ENCODE assay signal across 20 cellular contexts in genomic region chr2:117930775-117931174, GRCh38.
DNase-seq lines count a peak whose midpoint lies in the region; ATAC-seq lines count a peak whose summit lies in the region.
"Had no signal": no experiment of that assay in that cellular context is flagged by ENCODE, and none has a peak within 500 bp of the region (broad histone marks: within the 10 kb centered on the region; RNA-seq: fewer than 3 reads in every experiment).

No MANE protein-coding gene starts in this region.

- peak overlapping the region in 1 of 2 donors; percentile 76 for H3K27ac Mint-ChIP-seq in effector memory CD8-positive, alpha-beta T cell
- H3K27ac Mint-ChIP-seq in naive thymus-derived CD4-positive, alpha-beta T cell: no peak overlapping the region
- peak overlapping the region; percentile 36 for H3K27ac Mint-ChIP-seq in stimulated activated effector memory CD8-positive, alpha-beta T cell treated with anti-CD3 and anti-CD28 coated beads, Interleukin-12 subunit alpha, Interleukin-12 subunit beta, amount 100 ng/mL, for 72 hours
- H3K27ac Mint-ChIP-seq: B cell; CD4-positive, CD25-positive, alpha-beta regulatory T cell; CD8-positive, alpha-beta T cell had no signal

- DNase-seq in effector memory CD8-positive, alpha-beta T cell: no peak
- DNase-seq in islet precursor cell (peak; percentile 4), NCI-H345 treated with DMSO at 0.1 percent for 48 hours (lab: John Stamatoyannopoulos, UW; ENCODE audit: unreplicated experiment) (no peak), middle frontal gyrus (ENCODE audit: extremely low spot score, low spot score) (no peak)
- no peak for DNase-seq in naive thymus-derived CD4-positive, alpha-beta T cell
- no peak for DNase-seq in stimulated activated effector memory CD8-positive, alpha-beta T cell treated with anti-CD3 and anti-CD28 coated beads, Interleukin-12 subunit alpha, Interleukin-12 subunit beta, amount 100 ng/mL, for 72 hours (ENCODE audit: low spot score in 2 of 2)
- DNase-seq in activated CD4-positive, alpha-beta T cell treated with anti-CD3 and anti-CD28 coated beads for 4 hours: no peak
- DNase-seq: Caco-2; CD4-positive, CD25-positive, alpha-beta regulatory T cell; CD8-positive, alpha-beta T cell; DMS79; EL; GDM1; GM23248; H7; HCEC 1CT had no signal

- intact Hi-C loops in naive thymus-derived CD4-positive, alpha-beta T cell (cut with micrococcal nuclease): no loop called here

- H3K4me3 ChIP-seq in naive thymus-derived CD4-positive, alpha-beta T cell (ENCODE audit: low read length): no peak overlapping the region
- H3K4me3 ChIP-seq: BLaER1, GM12878, GM23248 had no signal

- peaks cover 21 to 68% (median 39%) of the 10 kb centered on the region in 3 experiments for H3K36me3 ChIP-seq in naive thymus-derived CD4-positive, alpha-beta T cell (ENCODE audit: control insufficient read depth in 2 of 3, insufficient read depth in 3 of 3, low read length in 3 of 3)

- H3K9me3 Mint-ChIP-seq in effector memory CD8-positive, alpha-beta T cell: peaks cover 0 to 6% of the 10 kb centered on the region in 2 donors
- H3K9me3 Mint-ChIP-seq in naive thymus-derived CD4-positive, alpha-beta T cell: peaks cover 0 to 12% (median 3%) of the 10 kb centered on the region in 11 donors
- peaks cover 2% of the 10 kb centered on the region for H3K9me3 Mint-ChIP-seq in stimulated activated effector memory CD8-positive, alpha-beta T cell treated with anti-CD3 and anti-CD28 coated beads, Interleukin-12 subunit alpha, Interleukin-12 subunit beta, amount 100 ng/mL, for 72 hours

- H3K4me3 Mint-ChIP-seq in effector memory CD8-positive, alpha-beta T cell: no peak overlapping the region
- H3K4me3 Mint-ChIP-seq in naive thymus-derived CD4-positive, alpha-beta T cell: no peak overlapping the region
- H3K4me3 Mint-ChIP-seq in stimulated activated effector memory CD8-positive, alpha-beta T cell treated with anti-CD3 and anti-CD28 coated beads, Interleukin-12 subunit alpha, Interleukin-12 subunit beta, amount 100 ng/mL, for 72 hours: no peak overlapping the region
- H3K4me3 Mint-ChIP-seq: B cell; CD4-positive, CD25-positive, alpha-beta regulatory T cell; CD8-positive, alpha-beta T cell had no signal

- no peaks in the 10 kb centered on the region for H3K4me1 ChIP-seq in naive thymus-derived CD4-positive, alpha-beta T cell (ENCODE audit: control insufficient read depth in 2 of 2, insufficient read depth in 2 of 2, low read length in 2 of 2)
- H3K4me1 ChIP-seq: BLaER1, Caco-2 had no signal

- no peak overlapping the region for H3K27ac ChIP-seq in naive thymus-derived CD4-positive, alpha-beta T cell (ENCODE audit: low read depth, low read length)
- H3K27ac ChIP-seq: BLaER1, C4-2B, GM23248 had no signal

- no peaks in the 10 kb centered on the region for H3K9me3 ChIP-seq in naive thymus-derived CD4-positive, alpha-beta T cell (ENCODE audit: control insufficient read depth in 2 of 3, low read length in 3 of 3)
- H3K9me3 ChIP-seq: Caco-2 had no signal

- peak; percentile 35 for ATAC-seq in effector memory CD8-positive, alpha-beta T cell (replicated peaks)
- ATAC-seq in naive thymus-derived CD4-positive, alpha-beta T cell: peak; percentile 26
- ATAC-seq in stimulated activated effector memory CD8-positive, alpha-beta T cell treated with anti-CD3 and anti-CD28 coated beads, Interleukin-12 subunit alpha, Interleukin-12 subunit beta, amount 100 ng/mL, for 72 hours: no peak
- ATAC-seq: CD8-positive, alpha-beta T cell; GM12878 had no signal

- no peaks in the 10 kb centered on the region for H3K27me3 ChIP-seq in naive thymus-derived CD4-positive, alpha-beta T cell (ENCODE audit: control insufficient read depth in 2 of 2, insufficient read depth in 2 of 2, low read length in 2 of 2)
- H3K27me3 ChIP-seq: BLaER1 had no signal

- H3K36me3 Mint-ChIP-seq in effector memory CD8-positive, alpha-beta T cell (ENCODE audit: insufficient read depth): peaks cover 59% of the 10 kb centered on the region
- H3K36me3 Mint-ChIP-seq in naive thymus-derived CD4-positive, alpha-beta T cell: peaks cover 40 to 90% (median 78%) of the 10 kb centered on the region in 5 donors
- peaks cover 99% of the 10 kb centered on the region for H3K36me3 Mint-ChIP-seq in stimulated activated effector memory CD8-positive, alpha-beta T cell treated with anti-CD3 and anti-CD28 coated beads, Interleukin-12 subunit alpha, Interleukin-12 subunit beta, amount 100 ng/mL, for 72 hours

- POLR2A ChIA-PET in naive thymus-derived CD4-positive, alpha-beta T cell (lab: Charles Lee): no interaction called here

- CTCF ChIA-PET in naive thymus-derived CD4-positive, alpha-beta T cell (lab: Charles Lee): interaction anchor here (1.4 kb wide), 1 partner anchor 72 kb away, joined by 3 read pairs; no protein-coding TSS in a partner anchor

- H3K27me3 Mint-ChIP-seq in effector memory CD8-positive, alpha-beta T cell: no peaks in the 10 kb centered on the region
- H3K27me3 Mint-ChIP-seq in naive thymus-derived CD4-positive, alpha-beta T cell: no peaks in the 10 kb centered on the region
- H3K27me3 Mint-ChIP-seq: B cell; CD4-positive, CD25-positive, alpha-beta regulatory T cell had no signal

- H3K4me1 Mint-ChIP-seq in effector memory CD8-positive, alpha-beta T cell (ENCODE audit: low read depth in 2 of 2): peaks cover 4 to 8% of the 10 kb centered on the region in 2 donors
- peaks cover 0 to 4% (median 0%) of the 10 kb centered on the region in 7 donors for H3K4me1 Mint-ChIP-seq in naive thymus-derived CD4-positive, alpha-beta T cell
- H3K4me1 Mint-ChIP-seq in stimulated activated effector memory CD8-positive, alpha-beta T cell treated with anti-CD3 and anti-CD28 coated beads, Interleukin-12 subunit alpha, Interleukin-12 subunit beta, amount 100 ng/mL, for 72 hours: peaks cover 2% of the 10 kb centered on the region
- H3K4me1 Mint-ChIP-seq: B cell had no signal
